Comparison of ENCODE assay signal across 8 cellular contexts in genomic region chr4:70927502-70928139, GRCh38. TPM values are rescaled to one million over a fixed set of nuclear protein-coding genes. Genes with fewer than 3 reads are reported as not detected.
DNase-seq lines count a peak whose midpoint lies in the region; ATAC-seq and TF ChIP-seq lines count a peak whose summit lies in the region.

No MANE protein-coding gene starts in this region.

- H3K36me3 ChIP-seq in left lung: no peaks in the 10 kb centered on the region

- TF ChIP-seq CTCF in left lung (IDR thresholded peaks at IDR 0.05) (no peak), lower leg skin (IDR thresholded peaks at IDR 0.05) (no peak)

- peak overlapping the region in 1 of 2 donors; percentile 30 for H3K27ac ChIP-seq in left lung

- WGBS in lower leg skin, 2 donors: 78 to 89% methylated on average over 8 of the region's 8 CpGs

- ATAC-seq in GM18505 (IDR thresholded peaks at IDR 0.05; ENCODE audit: unreplicated experiment): peak; percentile 36
- ATAC-seq in GM21717 (IDR thresholded peaks at IDR 0.05; ENCODE audit: unreplicated experiment): peak; percentile 43
- ATAC-seq in left lung: peak; percentile 92

- no peaks in the 10 kb centered on the region for H3K27me3 ChIP-seq in left lung

- H3K4me3 ChIP-seq in left lung (no peak overlapping the region), lower leg skin (ENCODE audit: low read depth, poor library complexity, severe bottlenecking) (no peak overlapping the region)

- intact Hi-C loops in left lung (cut with DNase I) (no loop called here), lower leg skin (cut with DNase I; ENCODE audit: low total_unique reads) (no loop called here)

- TF ChIP-seq POLR2A in GM18505 (IDR thresholded peaks at IDR 0.05; ENCODE audit: borderline replicate concordance, extremely low read depth, insufficient read depth, insufficient read length) (no peak), lower leg skin (IDR thresholded peaks at IDR 0.05) (no peak)

- H3K9me3 ChIP-seq in left lung: no peaks in the 10 kb centered on the region

- DNase-seq in Kasumi-1 (lab: John Stamatoyannopoulos, UW) (peak; percentile 16 to 28), left lung (no peak), DMS 273 treated with DMSO at 0.1 percent for 48 hours (lab: John Stamatoyannopoulos, UW) (no peak), lower leg skin (ENCODE audit: low spot score in 2 of 2) (no peak), amniotic stem cell (lab: John Stamatoyannopoulos, UW) (no peak)
- no peak for DNase-seq in NK-92 treated with Interleukin-12 subunit alpha and Interleukin-12 subunit beta, amount 100 ng/mL, for 24 hours (lab: John Stamatoyannopoulos, UW)

- peaks cover 5 to 35% of the 10 kb centered on the region in 2 donors for H3K4me1 ChIP-seq in left lung

RNA-seq across cellular contexts. Expression of gene MOB1B, which starts 25.5 kb away (rescaled TPM):
- 10 to 100 TPM; 28.3 to 33.6 TPM for total RNA-seq in left lung
- total RNA-seq in lower leg skin: 10 to 100 TPM in 3 of 4 donors, 1 to 10 TPM in 1; 8.6 to 14.6 (median 12.2) TPM

Comparison
In these comparisons a context has a peak if more than half of its experiments do, and no peak if none do; other contexts are left out.
1. ATAC-seq: peak in every context shown above with its lines; median percentile 92 in left lung; 43 in GM21717; 36 in GM18505.
2. DNase-seq: peak in Kasumi-1 (2 of 2); none in left lung (0 of 2), DMS 273 treated with DMSO at 0.1 percent for 48 hours (single experiment), lower leg skin (0 of 2), amniotic stem cell (single experiment) and NK-92 treated with Interleukin-12 subunit alpha and Interleukin-12 subunit beta, amount 100 ng/mL, for 24 hours (single experiment).